ENCODE assay signal across 1 cellular context in the genomic region with DNA sequence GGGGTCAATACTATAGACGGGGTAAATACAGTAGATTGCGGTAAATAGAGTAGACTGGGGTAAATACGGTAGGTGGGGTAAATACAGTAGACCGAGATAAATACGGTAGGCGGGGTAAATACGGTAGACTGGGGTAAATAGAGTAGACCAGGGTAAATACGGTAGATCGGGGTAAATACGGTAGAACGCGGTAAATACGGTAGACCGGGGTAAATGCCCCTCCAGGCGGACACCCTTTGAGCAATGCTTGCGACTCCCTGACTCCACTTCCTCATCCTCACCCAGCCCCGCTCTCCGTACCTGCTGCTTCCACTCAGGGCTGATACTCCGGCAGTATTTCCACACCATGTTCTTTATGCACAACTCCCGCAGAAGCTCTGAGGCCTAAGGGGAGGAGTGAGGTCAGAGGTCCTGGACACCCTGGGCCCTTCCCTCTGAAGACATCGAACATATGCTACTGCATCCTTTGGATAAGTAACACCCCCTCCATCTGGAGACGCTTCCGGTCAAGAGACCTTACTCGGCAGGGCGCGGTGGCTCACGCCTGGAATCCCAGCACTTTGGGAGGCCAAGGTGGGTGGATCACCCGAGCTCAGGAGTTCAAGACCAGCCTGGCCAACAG.
TF ChIP-seq lines count a peak whose summit lies in the region.

No MANE protein-coding gene starts in this region.

TF ChIP-seq in HCT116, 20 proteins besides CTCF, POLR2A, EP300 and RAD21:
- TF ChIP-seq YY1 (IDR thresholded peaks at IDR 0.05; ENCODE audit: extremely low read depth, insufficient replicate concordance, low read depth, low read length) (peak; percentile 92), EZH2 (IDR thresholded peaks at IDR 0.05) (no peak)
